In the genomic region with DNA sequence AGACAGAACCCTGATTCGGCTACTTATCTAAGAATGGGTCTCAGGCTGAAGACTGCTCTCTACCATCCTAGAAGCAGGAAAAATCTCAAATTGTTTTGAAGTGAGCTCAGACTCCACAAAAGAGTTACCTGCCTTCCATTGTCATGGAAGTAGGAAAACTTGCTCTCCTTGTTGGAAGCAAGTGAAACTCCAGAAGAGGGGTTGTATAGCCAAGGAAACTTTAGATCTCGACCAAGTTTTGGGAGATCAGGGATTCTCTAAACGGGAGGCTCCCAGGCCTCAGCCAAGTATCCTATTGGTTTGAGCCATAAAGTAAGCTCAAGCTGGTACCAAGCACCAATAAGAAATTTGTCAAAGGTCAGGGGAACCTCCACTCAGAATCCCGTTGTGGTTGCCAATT, we compare ENCODE assay signal across 2 cellular contexts.
TF ChIP-seq lines count a peak whose summit lies in the region.

No MANE protein-coding gene starts in this region.

TF ChIP-seq in GM23338, 12 proteins besides CTCF, POLR2A, EP300 and RAD21:
- TF ChIP-seq, protein P1, sequence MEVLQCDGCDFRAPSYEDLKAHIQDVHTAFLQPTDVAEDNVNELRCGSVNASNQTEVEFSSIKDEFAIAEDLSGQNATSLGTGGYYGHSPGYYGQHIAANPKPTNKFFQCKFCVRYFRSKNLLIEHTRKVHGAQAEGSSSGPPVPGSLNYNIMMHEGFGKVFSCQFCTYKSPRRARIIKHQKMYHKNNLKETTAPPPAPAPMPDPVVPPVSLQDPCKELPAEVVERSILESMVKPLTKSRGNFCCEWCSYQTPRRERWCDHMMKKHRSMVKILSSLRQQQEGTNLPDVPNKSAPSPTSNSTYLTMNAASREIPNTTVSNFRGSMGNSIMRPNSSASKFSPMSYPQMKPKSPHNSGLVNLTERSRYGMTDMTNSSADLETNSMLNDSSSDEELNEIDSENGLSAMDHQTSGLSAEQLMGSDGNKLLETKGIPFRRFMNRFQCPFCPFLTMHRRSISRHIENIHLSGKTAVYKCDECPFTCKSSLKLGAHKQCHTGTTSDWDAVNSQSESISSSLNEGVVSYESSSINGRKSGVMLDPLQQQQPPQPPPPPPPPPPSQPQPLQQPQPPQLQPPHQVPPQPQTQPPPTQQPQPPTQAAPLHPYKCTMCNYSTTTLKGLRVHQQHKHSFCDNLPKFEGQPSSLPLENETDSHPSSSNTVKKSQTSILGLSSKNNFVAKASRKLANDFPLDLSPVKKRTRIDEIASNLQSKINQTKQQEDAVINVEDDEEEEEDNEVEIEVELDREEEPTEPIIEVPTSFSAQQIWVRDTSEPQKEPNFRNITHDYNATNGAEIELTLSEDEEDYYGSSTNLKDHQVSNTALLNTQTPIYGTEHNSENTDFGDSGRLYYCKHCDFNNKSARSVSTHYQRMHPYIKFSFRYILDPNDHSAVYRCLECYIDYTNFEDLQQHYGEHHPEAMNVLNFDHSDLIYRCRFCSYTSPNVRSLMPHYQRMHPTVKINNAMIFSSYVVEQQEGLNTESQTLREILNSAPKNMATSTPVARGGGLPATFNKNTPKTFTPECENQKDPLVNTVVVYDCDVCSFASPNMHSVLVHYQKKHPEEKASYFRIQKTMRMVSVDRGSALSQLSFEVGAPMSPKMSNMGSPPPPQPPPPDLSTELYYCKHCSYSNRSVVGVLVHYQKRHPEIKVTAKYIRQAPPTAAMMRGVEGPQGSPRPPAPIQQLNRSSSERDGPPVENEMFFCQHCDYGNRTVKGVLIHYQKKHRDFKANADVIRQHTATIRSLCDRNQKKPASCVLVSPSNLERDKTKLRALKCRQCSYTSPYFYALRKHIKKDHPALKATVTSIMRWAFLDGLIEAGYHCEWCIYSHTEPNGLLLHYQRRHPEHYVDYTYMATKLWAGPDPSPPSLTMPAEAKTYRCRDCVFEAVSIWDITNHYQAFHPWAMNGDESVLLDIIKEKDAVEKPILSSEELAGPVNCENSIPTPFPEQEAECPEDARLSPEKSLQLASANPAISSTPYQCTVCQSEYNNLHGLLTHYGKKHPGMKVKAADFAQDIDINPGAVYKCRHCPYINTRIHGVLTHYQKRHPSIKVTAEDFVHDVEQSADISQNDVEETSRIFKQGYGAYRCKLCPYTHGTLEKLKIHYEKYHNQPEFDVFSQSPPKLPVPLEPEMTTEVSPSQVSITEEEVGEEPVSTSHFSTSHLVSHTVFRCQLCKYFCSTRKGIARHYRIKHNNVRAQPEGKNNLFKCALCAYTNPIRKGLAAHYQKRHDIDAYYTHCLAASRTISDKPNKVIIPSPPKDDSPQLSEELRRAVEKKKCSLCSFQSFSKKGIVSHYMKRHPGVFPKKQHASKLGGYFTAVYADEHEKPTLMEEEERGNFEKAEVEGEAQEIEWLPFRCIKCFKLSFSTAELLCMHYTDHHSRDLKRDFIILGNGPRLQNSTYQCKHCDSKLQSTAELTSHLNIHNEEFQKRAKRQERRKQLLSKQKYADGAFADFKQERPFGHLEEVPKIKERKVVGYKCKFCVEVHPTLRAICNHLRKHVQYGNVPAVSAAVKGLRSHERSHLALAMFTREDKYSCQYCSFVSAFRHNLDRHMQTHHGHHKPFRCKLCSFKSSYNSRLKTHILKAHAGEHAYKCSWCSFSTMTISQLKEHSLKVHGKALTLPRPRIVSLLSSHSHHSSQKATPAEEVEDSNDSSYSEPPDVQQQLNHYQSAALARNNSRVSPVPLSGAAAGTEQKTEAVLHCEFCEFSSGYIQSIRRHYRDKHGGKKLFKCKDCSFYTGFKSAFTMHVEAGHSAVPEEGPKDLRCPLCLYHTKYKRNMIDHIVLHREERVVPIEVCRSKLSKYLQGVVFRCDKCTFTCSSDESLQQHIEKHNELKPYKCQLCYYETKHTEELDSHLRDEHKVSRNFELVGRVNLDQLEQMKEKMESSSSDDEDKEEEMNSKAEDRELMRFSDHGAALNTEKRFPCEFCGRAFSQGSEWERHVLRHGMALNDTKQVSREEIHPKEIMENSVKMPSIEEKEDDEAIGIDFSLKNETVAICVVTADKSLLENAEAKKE (CRISPR knock-in tag; IDR thresholded peaks at IDR 0.05): peak; percentile 93
- no peak for TF ChIP-seq EZH2 (IDR thresholded peaks at IDR 0.05; ENCODE audit: low read depth, unreplicated experiment)

TF ChIP-seq in H1, 55 proteins besides CTCF, POLR2A, EP300 and RAD21 (continued from another document):
- TF ChIP-seq JUN (IDR thresholded peaks at IDR 0.05; ENCODE audit: low read depth, low read length) (peak; percentile 78; the same call in 1 of the 2 replicates), SIX5 (IDR thresholded peaks at IDR 0.05; ENCODE audit: low read depth, low read length) (no peak), KDM1A (IDR thresholded peaks at IDR 0.05; ENCODE audit: borderline replicate concordance, low read length) (no peak), SP4 (IDR thresholded peaks at IDR 0.05; ENCODE audit: low read length) (no peak), JUND (IDR thresholded peaks at IDR 0.05; ENCODE audit: low read length) (peak; percentile 73), FOSL1 (IDR thresholded peaks at IDR 0.05; ENCODE audit: insufficient read depth, low read depth, low read length) (no peak), ATF3 (IDR thresholded peaks at IDR 0.05; ENCODE audit: insufficient read depth, low read depth, low read length) (no peak), BACH1 (IDR thresholded peaks at IDR 0.05; ENCODE audit: low read length) (no peak)
TF ChIP-seq in H1: peak in this region for 2.
